In genomic region chr1:31626451-31627202, GRCh38 we compare ENCODE assay signal across 9 cellular contexts. TPM values are rescaled to one million over a fixed set of nuclear protein-coding genes. Genes with fewer than 3 reads are reported as not detected.
DNase-seq lines count a peak whose midpoint lies in the region; TF ChIP-seq lines count a peak whose summit lies in the region.
"Had no signal": no experiment of that assay in that cellular context is flagged by ENCODE, and none has a peak within 500 bp of the region (broad histone marks: within the 10 kb centered on the region; RNA-seq: fewer than 3 reads in every experiment).

No MANE protein-coding gene starts in this region.

- in situ Hi-C loops in GM23248 (cut with MboI), result no loop called here

- H3K27me3 ChIP-seq in GM23248 (replicated peaks; ENCODE audit: insufficient read depth), result no peaks in the 10 kb centered on the region
- H3K27me3 ChIP-seq in right atrium auricular region, result no peaks in the 10 kb centered on the region
- no peaks in the 10 kb centered on the region for H3K27me3 ChIP-seq in skeletal muscle satellite cell (ENCODE audit: control insufficient read depth, insufficient read depth, low read length)

- H3K36me3 ChIP-seq in GM23248 (ENCODE audit: low read depth) (0 out of 2 replicates have a peak, but pooled peaks cover 18% of the 10 kb centered on the region), right atrium auricular region (peaks cover 33% of the 10 kb centered on the region), skeletal muscle satellite cell (ENCODE audit: insufficient read depth, low read length) (peaks cover 37% of the 10 kb centered on the region)

- no peaks in the 10 kb centered on the region for H4K20me1 ChIP-seq in GM23248 (ENCODE audit: insufficient read depth)

- H3K27ac ChIP-seq in GM23248 (peak overlapping the region; percentile 53), right atrium auricular region (peak overlapping the region; percentile 87)

- no peak for TF ChIP-seq CTCF in right atrium auricular region (IDR thresholded peaks at IDR 0.05)

- no peak overlapping the region for H2AFZ ChIP-seq in GM23248

- no peaks in the 10 kb centered on the region for H3K9me3 ChIP-seq in GM23248 (ENCODE audit: low read depth)
- no peaks in the 10 kb centered on the region for H3K9me3 ChIP-seq in right atrium auricular region
- H3K9me3 ChIP-seq in skeletal muscle satellite cell (replicated peaks; ENCODE audit: low read length), result no peaks in the 10 kb centered on the region

- H3K79me2 ChIP-seq in GM23248 (ENCODE audit: insufficient read depth), result no peaks in the 10 kb centered on the region

- peaks cover 27% of the 10 kb centered on the region for H3K4me1 ChIP-seq in GM23248 (ENCODE audit: insufficient read depth)
- H3K4me1 ChIP-seq in right atrium auricular region, result peaks cover 0 to 60% of the 10 kb centered on the region in 2 donors
- peaks cover 33% of the 10 kb centered on the region for H3K4me1 ChIP-seq in skeletal muscle satellite cell (ENCODE audit: control insufficient read depth, insufficient read depth, low read length)

- H3K4me3 ChIP-seq in GM23248 (no peak overlapping the region), right atrium auricular region (no peak overlapping the region), skeletal muscle satellite cell (ENCODE audit: low read length) (peak overlapping the region; percentile 31)
- H3K4me3 ChIP-seq: skin epidermis had no signal

- DNase-seq in GM23248 (peak; percentile 73), UCSD-AML1 (lab: John Stamatoyannopoulos, UW; ENCODE audit: unreplicated experiment) (peak; percentile 20), right atrium auricular region (ENCODE audit: low spot score) (no peak), NCI-H774 (lab: John Stamatoyannopoulos, UW) (no peak), HT-29 (ENCODE audit: low spot score) (no peak), NCI-H1105 treated with DMSO at 0.1 percent for 48 hours (lab: John Stamatoyannopoulos, UW) (no peak), T-helper 1 cell (no peak)

- H3K4me2 ChIP-seq in GM23248 (ENCODE audit: unreplicated experiment) (peak overlapping the region; percentile 58), skeletal muscle satellite cell (ENCODE audit: low read length) (peak overlapping the region; percentile 70)

- H3K9ac ChIP-seq in GM23248, result peak overlapping the region; percentile 20; the same call in 1 of the 2 replicates
- H3K9ac ChIP-seq in skeletal muscle satellite cell (ENCODE audit: low read depth, low read length), result peak overlapping the region; percentile 27

- WGBS in GM23248 (ENCODE audit: low coverage in 1 of 2, low lambda C conversion rate in 2 of 2, missing lambda C conversion rate in 2 of 2), 2 experiments, result 5 to 10% methylated on average over 15 to 18 of the region's 18 CpGs

- H3K9me2 ChIP-seq in GM23248 (ENCODE audit: insufficient read depth), result no peaks in the 10 kb centered on the region

- peaks cover 16% of the 10 kb centered on the region for H3F3A ChIP-seq in GM23248 (ENCODE audit: insufficient read depth)

RNA-seq across cellular contexts. Expression of gene HCRTR1, which starts 9.1 kb away (rescaled TPM):
- not detected in 2 replicates for total RNA-seq in GM23248 (2014; rRNA removed; shearing (Covaris generic))
- not detected in 2 replicates for polyA plus RNA-seq in GM23248 (2016; fragmentation: Nextera tagmentation; extraction: Ambion mirVana)
- total RNA-seq in right atrium auricular region, result under 1 TPM in 1 of 2 donors, not detected in 1; 0.43 TPM
- not detected in 2 replicates for total RNA-seq in skeletal muscle satellite cell (2012; rRNA removed)
- total RNA-seq in HT-29 (2014; rRNA removed; shearing (Covaris generic)), result not detected in 2 replicates

RNA-seq across cellular contexts. Expression of gene PEF1, which starts 18.0 kb away (rescaled TPM):
- 97.5 and 131 TPM in 2 replicates for total RNA-seq in GM23248 (2014; rRNA removed; shearing (Covaris generic))
- 71.3 and 77.8 TPM in 2 replicates for polyA plus RNA-seq in GM23248 (2016; fragmentation: Nextera tagmentation; extraction: Ambion mirVana)
- 10 to 100 TPM; 42.9 to 66.8 TPM for total RNA-seq in right atrium auricular region
- 59.0 and 60.8 TPM in 2 replicates for total RNA-seq in skeletal muscle satellite cell (2012; rRNA removed)
- total RNA-seq in HT-29 (2014; rRNA removed; shearing (Covaris generic)), result 114 and 119 TPM in 2 replicates

RNA-seq across cellular contexts. Expression of gene TINAGL1, which starts 50.3 kb away (rescaled TPM):
- total RNA-seq in GM23248 (2014; rRNA removed; shearing (Covaris generic)), result 3.5 and 4.7 TPM in 2 replicates
- 1.1 and 1.4 TPM in 2 replicates for polyA plus RNA-seq in GM23248 (2016; fragmentation: Nextera tagmentation; extraction: Ambion mirVana)
- total RNA-seq in right atrium auricular region, result 100 to 1,000 TPM; 211 to 264 TPM
- 1.0 and 1.1 TPM in 2 replicates for total RNA-seq in skeletal muscle satellite cell (2012; rRNA removed)
- 596 and 628 TPM in 2 replicates for total RNA-seq in HT-29 (2014; rRNA removed; shearing (Covaris generic))

Comparison
In these comparisons a context has a peak if more than half of its experiments do, and no peak if none do; other contexts are left out.
1. DNase-seq: peak in GM23248 (single experiment) and UCSD-AML1 (single experiment); none in right atrium auricular region (single experiment), NCI-H774 (single experiment), HT-29 (single experiment), NCI-H1105 treated with DMSO at 0.1 percent for 48 hours (single experiment) and T-helper 1 cell (0 of 5).
2. RNA of gene TINAGL1, which starts 50.3 kb away (total RNA-seq): 596 to 628 TPM in HT-29 and 211 to 264 TPM in right atrium auricular region; 3.5 to 4.7 TPM in GM23248; every median in the first group is over 10 times any median in the second.